ENCODE assay signal across 8 cellular contexts in genomic region chr1:172442843-172443565, GRCh38. TPM values are rescaled to one million over a fixed set of nuclear protein-coding genes. Genes with fewer than 3 reads are reported as not detected.
A peak's percentile ranks its signal among the peaks of the same experiment; 100 is the strongest.
DNase-seq lines count a peak whose midpoint lies in the region; ATAC-seq and TF ChIP-seq lines count a peak whose summit lies in the region.

No MANE protein-coding gene starts in this region.

- H3K9me3 ChIP-seq in adipocyte (ENCODE audit: control insufficient read depth, low read length) (no peaks in the 10 kb centered on the region), right lobe of liver (no peaks in the 10 kb centered on the region), tibial nerve (peaks cover 0 to 3% (median 0%) of the 10 kb centered on the region in 4 donors)

- intact Hi-C loops in right lobe of liver (cut with DNase I) = loop anchor here in 1 of 2 donors (10.0 kb wide), 1 partner anchor 282 kb away; no protein-coding TSS in a partner anchor

- TF ChIP-seq EP300 in tibial nerve (IDR thresholded peaks at IDR 0.05) = no peak

- H3K4me1 ChIP-seq in adipocyte (ENCODE audit: control insufficient read depth, insufficient read depth, low read length) = peaks cover 50% of the 10 kb centered on the region
- peaks cover 0 to 10% (median 0%) of the 10 kb centered on the region in 4 donors for H3K4me1 ChIP-seq in right lobe of liver
- peaks cover 0 to 22% (median 4%) of the 10 kb centered on the region in 4 donors for H3K4me1 ChIP-seq in tibial nerve

- no peaks in the 10 kb centered on the region for H3K27me3 ChIP-seq in adipocyte (replicated peaks; ENCODE audit: control insufficient read depth, insufficient read depth, low read length)
- H3K27me3 ChIP-seq in right lobe of liver = no peaks in the 10 kb centered on the region
- H3K27me3 ChIP-seq in tibial nerve = no peaks in the 10 kb centered on the region

- 52% methylated on average over 3 of the region's 3 CpGs for WGBS in right lobe of liver (ENCODE audit: insufficient coverage, low coverage, low lambda C conversion rate, missing lambda C conversion rate)
- WGBS in tibial nerve, 2 donors = 57 to 64% methylated on average over 3 of the region's 3 CpGs

- peak overlapping the region; percentile 89 for H3K4me3 Mint-ChIP-seq in activated T-cell treated with anti-CD3 and anti-CD28 coated beads, Interleukin-2, amount 50 U/mL, for 24 hours

- peaks cover 40% of the 10 kb centered on the region for H3K36me3 Mint-ChIP-seq in activated T-cell treated with anti-CD3 and anti-CD28 coated beads, Interleukin-2, amount 50 U/mL, for 24 hours (ENCODE audit: low read depth)

- peak overlapping the region; percentile 94 for H3K27ac Mint-ChIP-seq in activated T-cell treated with anti-CD3 and anti-CD28 coated beads, Interleukin-2, amount 50 U/mL, for 24 hours

- peaks cover 7% of the 10 kb centered on the region for H3K36me3 ChIP-seq in adipocyte (ENCODE audit: control insufficient read depth, insufficient read depth, low read length, severe bottlenecking)
- no peaks in the 10 kb centered on the region for H3K36me3 ChIP-seq in right lobe of liver
- H3K36me3 ChIP-seq in tibial nerve = peaks cover 0 to 12% (median 3%) of the 10 kb centered on the region in 3 donors

- peak overlapping the region; percentile 95 for H3K9ac ChIP-seq in adipocyte (ENCODE audit: low read length)

- DNase-seq in activated T-cell treated with anti-CD3 and anti-CD28 coated beads, Interleukin-2, amount 50 U/mL, for 24 hours = no peak
- DNase-seq in activated T-cell treated with anti-CD3 and anti-CD28 coated beads for 4 hours (no peak), adipocyte (ENCODE audit: low read depth) (no peak), right lobe of liver (no peak), tibial nerve (ENCODE audit: low spot score in 2 of 2) (no peak)
- DNase-seq in effector CD4-positive, alpha-beta T cell = no peak

- no peaks in the 10 kb centered on the region for H3K27me3 Mint-ChIP-seq in activated T-cell treated with anti-CD3 and anti-CD28 coated beads, Interleukin-2, amount 50 U/mL, for 24 hours

- H3K4me3 ChIP-seq in adipocyte (ENCODE audit: low read length) = peak overlapping the region; percentile 95
- peak overlapping the region; percentile 85 to 98 (median 86) for H3K4me3 ChIP-seq in right lobe of liver
- peak overlapping the region; percentile 75 to 91 (median 88) for H3K4me3 ChIP-seq in tibial nerve

- TF ChIP-seq CTCF in right lobe of liver (IDR thresholded peaks at IDR 0.05) = no peak
- no peak for TF ChIP-seq CTCF in tibial nerve (IDR thresholded peaks at IDR 0.05)

- H3K27ac ChIP-seq in right lobe of liver (peak overlapping the region in 1 of 3 donors; percentile 69), tibial nerve (peak overlapping the region; percentile 53 to 90 (median 90))

- peaks cover 36% of the 10 kb centered on the region for H3K4me1 Mint-ChIP-seq in activated T-cell treated with anti-CD3 and anti-CD28 coated beads, Interleukin-2, amount 50 U/mL, for 24 hours (ENCODE audit: low read depth)

- no peak for TF ChIP-seq POLR2A in right lobe of liver (IDR thresholded peaks at IDR 0.05)
- no peak for TF ChIP-seq POLR2A in tibial nerve (IDR thresholded peaks at IDR 0.05)

- no peak for ATAC-seq in right lobe of liver
- ATAC-seq in GM18517 (IDR thresholded peaks at IDR 0.05; ENCODE audit: unreplicated experiment) = no peak
- ATAC-seq in GM18909 (IDR thresholded peaks at IDR 0.05; ENCODE audit: poor library complexity, unreplicated experiment) = no peak

- no peaks in the 10 kb centered on the region for H3K9me3 Mint-ChIP-seq in activated T-cell treated with anti-CD3 and anti-CD28 coated beads, Interleukin-2, amount 50 U/mL, for 24 hours

RNA-seq across cellular contexts. Expression of gene PIGC, which starts 0.9 kb away (rescaled TPM):
- total RNA-seq in right lobe of liver (10 to 100 TPM in 2 of 6 experiments, 1 to 10 TPM in 4; 6.7 to 12.0 (median 8.7) TPM), tibial nerve (10 to 100 TPM; 13.5 to 25.5 (median 18.8) TPM)

RNA-seq across cellular contexts. Expression of gene C1orf105, which starts 22.5 kb away (rescaled TPM):
- total RNA-seq in right lobe of liver (1 to 10 TPM in 1 of 6 experiments, under 1 TPM in 3, not detected in 2; 0.24 to 1.3 (median 0.46) TPM), tibial nerve (not detected)
